In the genomic region with DNA sequence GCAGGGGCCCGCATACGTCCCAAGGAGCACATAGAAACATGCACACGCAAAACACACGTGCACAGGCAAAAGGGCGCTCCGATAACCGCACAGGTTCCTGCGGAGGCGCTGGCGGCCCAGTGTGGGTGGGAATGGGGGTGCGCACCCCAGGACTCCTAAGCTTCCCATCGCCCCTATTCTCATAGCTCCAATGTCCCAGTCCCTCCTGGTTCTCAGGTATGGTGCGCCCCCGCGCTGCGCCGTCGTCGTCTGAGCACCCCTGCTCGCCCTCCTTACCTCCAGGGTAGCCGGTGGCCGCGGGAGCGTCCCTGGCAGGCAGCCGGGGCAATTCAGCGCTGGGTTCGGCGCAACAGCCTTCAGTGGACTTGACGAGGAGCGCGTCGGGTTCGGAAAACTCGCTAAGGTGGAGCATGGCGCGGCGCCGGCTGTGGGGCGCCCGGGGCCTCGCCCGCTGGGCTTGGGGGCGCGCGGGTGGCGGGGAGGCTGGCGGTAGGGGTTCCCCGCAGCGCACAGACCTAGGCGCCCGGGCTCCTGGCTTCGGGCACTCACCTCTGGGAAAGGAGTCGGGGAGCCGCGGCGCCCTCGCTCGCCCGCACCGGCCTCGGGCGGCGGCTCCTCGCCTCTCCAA, we compare ENCODE assay signal across 1 cellular context.
A peak's percentile ranks its signal among the peaks of the same experiment; 100 is the strongest.
TF ChIP-seq lines count a peak whose summit lies in the region.

No MANE protein-coding gene starts in this region.

TF ChIP-seq in endothelial cell of umbilical vein, 7 proteins besides CTCF, POLR2A, EP300 and RAD21:
- TF ChIP-seq, protein P1, sequence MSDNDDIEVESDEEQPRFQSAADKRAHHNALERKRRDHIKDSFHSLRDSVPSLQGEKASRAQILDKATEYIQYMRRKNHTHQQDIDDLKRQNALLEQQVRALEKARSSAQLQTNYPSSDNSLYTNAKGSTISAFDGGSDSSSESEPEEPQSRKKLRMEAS (IDR thresholded peaks at IDR 0.05; ENCODE audit: insufficient read depth, insufficient read length), result no peak
- TF ChIP-seq EZH2 (IDR thresholded peaks at IDR 0.05; ENCODE audit: borderline replicate concordance, low read depth, low read length, severe bottlenecking), result peak; percentile 90
